Comparison of ENCODE assay signal across 19 cellular contexts in genomic region chr2:42309366-42309765, GRCh38.
"Had no signal": no experiment of that assay in that cellular context is flagged by ENCODE, and none has a peak within 500 bp of the region (broad histone marks: within the 10 kb centered on the region; RNA-seq: fewer than 3 reads in every experiment).

No MANE protein-coding gene starts in this region.

- H3K9me3 Mint-ChIP-seq: activated naive CD8-positive, alpha-beta T cell treated with anti-CD3 and anti-CD28 coated beads, Interleukin-2, amount 10 ng/mL, durations not matched to agents 7 days and 5 days; naive B cell had no signal

- H3K27me3 Mint-ChIP-seq: activated naive CD8-positive, alpha-beta T cell treated with anti-CD3 and anti-CD28 coated beads, Interleukin-2, amount 10 ng/mL, durations not matched to agents 7 days and 5 days; naive B cell had no signal

- DNase-seq: activated CD4-positive, alpha-beta T cell treated with anti-CD3 and anti-CD28 coated beads, Interleukin-2, amount 50 U/mL, for 4 hours; activated effector memory CD4-positive, alpha-beta T cell treated with Interleukin-2 at 50 U/mL for 16 hours; activated naive CD8-positive, alpha-beta T cell treated with anti-CD3 and anti-CD28 coated beads, Interleukin-2, amount 10 ng/mL, durations not matched to agents 7 days and 5 days; body of pancreas; dermis blood vessel endothelial cell; foreskin fibroblast; mesenchymal stem cell; mucosa of descending colon; naive B cell; psoas muscle; right cardiac atrium; small intestine; stimulated activated CD4-positive, alpha-beta T cell treated with anti-CD3 and anti-CD28 coated beads, Interleukin-15, amount 100 ng/mL, for 24 hours; stimulated activated CD4-positive, alpha-beta T cell treated with anti-CD3 and anti-CD28 coated beads, Interleukin-2, amount 100 ng/mL, for 48 hours; stomach; T-helper 1 cell; T1000; trophoblast cell had no signal

- H3K4me3 Mint-ChIP-seq: activated naive CD8-positive, alpha-beta T cell treated with anti-CD3 and anti-CD28 coated beads, Interleukin-2, amount 10 ng/mL, durations not matched to agents 7 days and 5 days; naive B cell had no signal

- ATAC-seq: activated CD4-positive, CD25-positive, alpha-beta regulatory T cell treated with anti-CD3 and anti-CD28 coated beads, Interleukin-2, amount 50 U/mL, for 24 hours; body of pancreas; mucosa of descending colon; psoas muscle; right cardiac atrium had no signal
